ENCODE assay signal across 13 cellular contexts in the genomic region with DNA sequence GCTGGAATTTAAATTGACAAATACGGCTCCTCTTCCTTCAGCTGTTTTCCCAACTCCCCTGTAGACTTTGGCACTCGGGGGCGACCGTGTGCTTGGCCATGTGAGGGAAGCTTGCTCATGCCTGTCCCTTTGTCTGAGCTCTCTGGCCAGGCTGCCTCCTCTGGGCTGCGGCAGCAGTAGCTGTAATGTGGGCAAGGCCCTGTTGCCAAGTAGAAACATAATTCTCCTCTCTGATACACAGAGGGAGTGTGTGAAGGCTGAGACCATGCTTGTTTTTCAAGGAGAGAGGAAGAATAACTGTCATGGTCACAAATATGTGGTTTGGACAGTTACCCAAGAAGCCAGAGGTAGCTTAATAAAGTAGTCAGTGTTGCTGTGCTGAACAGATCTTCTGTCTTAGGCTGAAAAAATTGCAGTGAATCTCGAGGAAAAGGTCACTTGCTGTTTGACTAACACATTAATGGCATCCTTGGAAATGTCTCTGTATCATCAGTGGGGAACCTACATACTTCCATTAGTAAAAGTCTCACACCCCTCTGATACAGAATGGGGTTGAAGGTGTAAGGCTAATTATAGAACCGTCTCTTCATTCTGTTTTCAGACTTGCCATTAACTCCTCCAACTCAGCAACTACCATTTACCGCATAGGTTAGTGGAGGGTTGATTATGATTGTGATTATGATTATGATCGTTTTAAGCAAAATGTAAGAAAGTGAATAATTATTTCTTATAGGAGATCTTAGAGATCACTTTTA.
DNase-seq lines count a peak whose midpoint lies in the region; ATAC-seq and TF ChIP-seq lines count a peak whose summit lies in the region.
"Had no signal": no experiment of that assay in that cellular context is flagged by ENCODE, and none has a peak within 500 bp of the region (broad histone marks: within the 10 kb centered on the region; RNA-seq: fewer than 3 reads in every experiment).

No MANE protein-coding gene starts in this region.

- no peaks in the 10 kb centered on the region for H3K9me3 Mint-ChIP-seq in CD4-positive, alpha-beta T cell

- peaks cover 10% of the 10 kb centered on the region for H3K27me3 Mint-ChIP-seq in CD4-positive, alpha-beta T cell

- intact Hi-C loops in left cardiac atrium (cut with DNase I) (no loop called here), left ventricle myocardium inferior (cut with micrococcal nuclease) (no loop called here)
- intact Hi-C loops in CD4-positive, alpha-beta T cell (cut with DNase I, micrococcal nuclease): no loop called here

- CTCF ChIA-PET in CD4-positive, alpha-beta T cell (lab: Charles Lee): no interaction called here

- H3K27ac ChIP-seq in left ventricle myocardium inferior (replicated peaks) (no peak overlapping the region), coronary artery (peak overlapping the region; percentile 9 to 36)
- H3K27ac ChIP-seq in CD4-positive, alpha-beta T cell (ENCODE audit: low read depth, low read length): no peak overlapping the region
- H3K27ac ChIP-seq: Peyer's patch had no signal

- no peak overlapping the region for H3K4me3 Mint-ChIP-seq in CD4-positive, alpha-beta T cell
- H3K4me3 Mint-ChIP-seq: immature natural killer cell had no signal

- POLR2A ChIA-PET in CD4-positive, alpha-beta T cell (lab: Charles Lee): no interaction called here

- no peak overlapping the region for H3K27ac Mint-ChIP-seq in CD4-positive, alpha-beta T cell
- H3K27ac Mint-ChIP-seq: immature natural killer cell had no signal

- TF ChIP-seq CTCF in left ventricle myocardium inferior (IDR thresholded peaks at IDR 0.05; ENCODE audit: borderline replicate concordance) (no peak), coronary artery (IDR thresholded peaks at IDR 0.05) (no peak)
- TF ChIP-seq CTCF in CD4-positive, alpha-beta T cell (IDR thresholded peaks at IDR 0.05): no peak

- H3K4me3 ChIP-seq in left ventricle myocardium inferior (no peak overlapping the region), coronary artery (no peak overlapping the region)
- H3K4me3 ChIP-seq: Peyer's patch had no signal

- no peaks in the 10 kb centered on the region for H3K4me1 Mint-ChIP-seq in CD4-positive, alpha-beta T cell (ENCODE audit: low read depth)
- H3K4me1 Mint-ChIP-seq: immature natural killer cell had no signal

- peaks cover 7% of the 10 kb centered on the region for H3K4me1 ChIP-seq in left ventricle myocardium inferior
- H3K4me1 ChIP-seq: Peyer's patch had no signal

- no peaks in the 10 kb centered on the region for H3K36me3 ChIP-seq in left ventricle myocardium inferior
- H3K36me3 ChIP-seq: Peyer's patch had no signal

- DNase-seq in left cardiac atrium (peak; percentile 30), left ventricle myocardium inferior (no peak), coronary artery (ENCODE audit: low spot score) (no peak), midbrain (lab: John Stamatoyannopoulos, UW) (peak; percentile 56), 8988T (no peak), NCI-H146 treated with DMSO at 0.1 percent for 48 hours (lab: John Stamatoyannopoulos, UW; ENCODE audit: unreplicated experiment) (no peak)
- DNase-seq in CD4-positive, alpha-beta T cell: no peak
- DNase-seq: ACHN; activated CD8-positive, alpha-beta memory T cell treated with anti-CD3 and anti-CD28 coated beads, Interleukin-2, amount 50 U/mL, for 4 hours; immature natural killer cell; occipital lobe; Peyer's patch had no signal

- H3K27me3 ChIP-seq in left ventricle myocardium inferior (ENCODE audit: low read depth): no peaks in the 10 kb centered on the region
- no peaks in the 10 kb centered on the region for H3K27me3 ChIP-seq in CD4-positive, alpha-beta T cell (ENCODE audit: control insufficient read depth, insufficient read depth, low read length)
- H3K27me3 ChIP-seq: Peyer's patch had no signal

- H3K36me3 Mint-ChIP-seq in CD4-positive, alpha-beta T cell (ENCODE audit: low read depth): no peaks in the 10 kb centered on the region
- H3K36me3 Mint-ChIP-seq: immature natural killer cell had no signal

- ATAC-seq in left cardiac atrium: peak; percentile 55 to 65
- no peak for ATAC-seq in CD4-positive, alpha-beta T cell (ENCODE audit: poor library complexity)
- ATAC-seq in GM18520 (IDR thresholded peaks at IDR 0.05; ENCODE audit: unreplicated experiment): no peak

- no peaks in the 10 kb centered on the region for H3K9me3 ChIP-seq in left ventricle myocardium inferior (replicated peaks)
- no peaks in the 10 kb centered on the region for H3K9me3 ChIP-seq in CD4-positive, alpha-beta T cell (ENCODE audit: control insufficient read depth, low read length)
- H3K9me3 ChIP-seq: Peyer's patch had no signal

Comparison
In these comparisons a context has a peak if more than half of its experiments do, and no peak if none do; other contexts are left out.
1. DNase-seq: peak in left cardiac atrium (single experiment) and midbrain (single experiment); none in left ventricle myocardium inferior (single experiment), coronary artery (single experiment), CD4-positive, alpha-beta T cell (0 of 10), 8988T (single experiment) and NCI-H146 treated with DMSO at 0.1 percent for 48 hours (single experiment).
2. ATAC-seq: peak in left cardiac atrium (2 of 2); none in CD4-positive, alpha-beta T cell (single experiment) and GM18520 (single experiment).
3. H3K27ac ChIP-seq: peak in coronary artery (2 of 2); none in left ventricle myocardium inferior (single experiment) and CD4-positive, alpha-beta T cell (single experiment).